ENCODE assay signal across 1 cellular context in genomic region chr22:24518774-24519485, GRCh38.
TF ChIP-seq lines count a peak whose summit lies in the region.

No MANE protein-coding gene starts in this region.

TF ChIP-seq in IMR-90, 13 proteins besides CTCF, POLR2A, EP300 and RAD21:
- TF ChIP-seq NFE2L2 (IDR thresholded peaks at IDR 0.05; ENCODE audit: low read depth, low read length) = no peak
- no peak for TF ChIP-seq CHD1 (IDR thresholded peaks at IDR 0.05; ENCODE audit: low read depth, low read length)
- no peak for TF ChIP-seq FOS (IDR thresholded peaks at IDR 0.05; ENCODE audit: low read depth, low read length)
- no peak for TF ChIP-seq BHLHE40 (IDR thresholded peaks at IDR 0.05; ENCODE audit: low read depth, low read length)
- TF ChIP-seq MXI1 (IDR thresholded peaks at IDR 0.05; ENCODE audit: borderline replicate concordance, low read depth, low read length) = no peak
- TF ChIP-seq ELK1 (IDR thresholded peaks at IDR 0.05; ENCODE audit: borderline replicate concordance, low read depth, low read length) = no peak
- no peak for TF ChIP-seq MAFK (IDR thresholded peaks at IDR 0.05; ENCODE audit: low read depth, low read length)
- no peak for TF ChIP-seq RFX5 (IDR thresholded peaks at IDR 0.05; ENCODE audit: low read depth, low read length)
- no peak for TF ChIP-seq RCOR1 (IDR thresholded peaks at IDR 0.05; ENCODE audit: insufficient replicate concordance, low read length)
- TF ChIP-seq, protein P1, sequence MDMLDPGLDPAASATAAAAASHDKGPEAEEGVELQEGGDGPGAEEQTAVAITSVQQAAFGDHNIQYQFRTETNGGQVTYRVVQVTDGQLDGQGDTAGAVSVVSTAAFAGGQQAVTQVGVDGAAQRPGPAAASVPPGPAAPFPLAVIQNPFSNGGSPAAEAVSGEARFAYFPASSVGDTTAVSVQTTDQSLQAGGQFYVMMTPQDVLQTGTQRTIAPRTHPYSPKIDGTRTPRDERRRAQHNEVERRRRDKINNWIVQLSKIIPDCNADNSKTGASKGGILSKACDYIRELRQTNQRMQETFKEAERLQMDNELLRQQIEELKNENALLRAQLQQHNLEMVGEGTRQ (IDR thresholded peaks at IDR 0.05; ENCODE audit: low read depth, low read length) = no peak
- TF ChIP-seq MAZ (IDR thresholded peaks at IDR 0.05; ENCODE audit: borderline replicate concordance, low read depth, low read length) = no peak
- no peak for TF ChIP-seq SMC3 (IDR thresholded peaks at IDR 0.05; ENCODE audit: low read depth, low read length)
- no peak for TF ChIP-seq CEBPB (IDR thresholded peaks at IDR 0.05; ENCODE audit: low read depth, low read length)
